In the genomic region with DNA sequence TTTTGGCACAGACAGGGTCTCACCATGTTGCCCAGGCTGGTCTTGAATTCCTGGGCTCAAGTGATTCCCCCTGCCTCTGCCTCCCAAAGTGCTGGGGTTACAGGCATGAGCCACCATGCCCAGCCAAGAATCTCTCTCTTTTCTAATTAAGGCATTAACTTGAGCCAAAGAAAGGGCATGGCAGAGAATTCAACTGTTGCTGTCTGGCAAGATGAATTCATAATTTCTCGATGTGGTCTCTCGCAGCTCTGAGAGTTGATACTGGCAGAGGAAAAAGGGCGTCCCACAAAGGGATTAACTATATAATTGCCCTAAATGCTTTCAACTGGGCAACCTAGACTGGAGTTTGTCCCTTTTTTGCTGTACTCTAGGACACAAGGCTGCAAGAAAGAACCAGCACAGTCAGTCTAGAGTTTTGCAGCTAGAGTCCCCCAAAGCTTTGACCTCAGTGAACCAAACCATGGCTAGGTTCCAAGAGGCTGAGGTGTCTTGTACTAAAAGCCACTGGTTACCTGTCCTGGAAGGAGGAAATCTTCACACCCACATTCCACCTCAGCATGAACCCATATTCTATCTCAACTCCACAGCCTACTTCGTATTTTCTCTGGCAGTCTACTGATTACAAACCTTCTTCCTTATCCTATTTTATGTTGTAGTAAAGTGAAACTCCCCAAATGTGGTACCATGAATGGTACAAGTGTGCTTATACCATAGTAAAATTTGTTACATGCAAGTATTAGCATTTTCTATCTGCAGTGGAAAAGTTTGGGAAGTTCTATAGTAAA, we compare ENCODE assay signal across 1 cellular context.
TF ChIP-seq lines count a peak whose summit lies in the region.

No MANE protein-coding gene starts in this region.

TF ChIP-seq in K562, 482 proteins besides CTCF, POLR2A, EP300 and RAD21 (continued from another document):
- TF ChIP-seq, protein P1, sequence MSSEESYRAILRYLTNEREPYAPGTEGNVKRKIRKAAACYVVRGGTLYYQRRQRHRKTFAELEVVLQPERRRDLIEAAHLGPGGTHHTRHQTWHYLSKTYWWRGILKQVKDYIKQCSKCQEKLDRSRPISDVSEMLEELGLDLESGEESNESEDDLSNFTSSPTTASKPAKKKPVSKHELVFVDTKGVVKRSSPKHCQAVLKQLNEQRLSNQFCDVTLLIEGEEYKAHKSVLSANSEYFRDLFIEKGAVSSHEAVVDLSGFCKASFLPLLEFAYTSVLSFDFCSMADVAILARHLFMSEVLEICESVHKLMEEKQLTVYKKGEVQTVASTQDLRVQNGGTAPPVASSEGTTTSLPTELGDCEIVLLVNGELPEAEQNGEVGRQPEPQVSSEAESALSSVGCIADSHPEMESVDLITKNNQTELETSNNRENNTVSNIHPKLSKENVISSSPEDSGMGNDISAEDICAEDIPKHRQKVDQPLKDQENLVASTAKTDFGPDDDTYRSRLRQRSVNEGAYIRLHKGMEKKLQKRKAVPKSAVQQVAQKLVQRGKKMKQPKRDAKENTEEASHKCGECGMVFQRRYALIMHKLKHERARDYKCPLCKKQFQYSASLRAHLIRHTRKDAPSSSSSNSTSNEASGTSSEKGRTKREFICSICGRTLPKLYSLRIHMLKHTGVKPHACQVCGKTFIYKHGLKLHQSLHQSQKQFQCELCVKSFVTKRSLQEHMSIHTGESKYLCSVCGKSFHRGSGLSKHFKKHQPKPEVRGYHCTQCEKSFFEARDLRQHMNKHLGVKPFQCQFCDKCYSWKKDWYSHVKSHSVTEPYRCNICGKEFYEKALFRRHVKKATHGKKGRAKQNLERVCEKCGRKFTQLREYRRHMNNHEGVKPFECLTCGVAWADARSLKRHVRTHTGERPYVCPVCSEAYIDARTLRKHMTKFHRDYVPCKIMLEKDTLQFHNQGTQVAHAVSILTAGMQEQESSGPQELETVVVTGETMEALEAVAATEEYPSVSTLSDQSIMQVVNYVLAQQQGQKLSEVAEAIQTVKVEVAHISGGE (CRISPR knock-in tag; IDR thresholded peaks at IDR 0.05): no peak
- TF ChIP-seq CEBPB (tag; IDR thresholded peaks at IDR 0.05) (no peak), NFIC (IDR thresholded peaks at IDR 0.05) (0 out of 2 replicates have a peak, but pooled peaks have one; percentile 11), CBFA2T2 (conservative IDR thresholded peaks at IDR 0.05) (peak; percentile 37; the same call in 1 of the 2 replicates)
